In genomic region chr10:71268751-71269150, GRCh38 we compare ENCODE assay signal across 1 cellular context.
TF ChIP-seq lines count a peak whose summit lies in the region.

No MANE protein-coding gene starts in this region.

TF ChIP-seq in GM23338, 12 proteins besides CTCF, POLR2A, EP300 and RAD21:
- TF ChIP-seq CREB1 (CRISPR knock-in tag; IDR thresholded peaks at IDR 0.05; ENCODE audit: low read depth) (no peak), POLR2AphosphoS5 (IDR thresholded peaks at IDR 0.05; ENCODE audit: low read depth) (no peak), REST (IDR thresholded peaks at IDR 0.05; ENCODE audit: unreplicated experiment) (no peak), STAT1 (IDR thresholded peaks at IDR 0.05; ENCODE audit: unreplicated experiment) (no peak), EZH2 (IDR thresholded peaks at IDR 0.05; ENCODE audit: low read depth, unreplicated experiment) (no peak), ETS1 (IDR thresholded peaks at IDR 0.05) (no peak), ZNF462 (CRISPR knock-in tag; IDR thresholded peaks at IDR 0.05) (no peak)
